ENCODE assay signal across 26 cellular contexts in genomic region chrX:2348225-2348624, GRCh38.
"Had no signal": no experiment of that assay in that cellular context is flagged by ENCODE, and none has a peak within 500 bp of the region (broad histone marks: within the 10 kb centered on the region; RNA-seq: fewer than 3 reads in every experiment).

No MANE protein-coding gene starts in this region.

- H3K27me3 ChIP-seq: left lung, pancreas, right lobe of liver, tibial nerve, uterus had no signal

- H3K4me1 ChIP-seq: left lung, pancreas, prostate gland, right lobe of liver, tibial nerve, uterus had no signal

- H3K9me3 Mint-ChIP-seq: type B pancreatic cell had no signal

- H3K27ac ChIP-seq: left lung, pancreas, prostate gland, right lobe of liver, tibial nerve, uterus had no signal

- H3K27me3 Mint-ChIP-seq: naive thymus-derived CD8-positive, alpha-beta T cell; stimulated activated memory B cell treated with anti-CD40 and anti-IgM and Interleukin-4, amounts not matched to agents 10 μg/mL and 1 μg/mL and 100 μg/mL, for 72 hours; stimulated activated naive CD8-positive, alpha-beta T cell treated with anti-CD3 and anti-CD28 coated beads, Interleukin-15, amount 100 ng/mL, for 72 hours; type B pancreatic cell had no signal

- ATAC-seq: left colon; left lung; naive thymus-derived CD8-positive, alpha-beta T cell; pancreas; right lobe of liver; stimulated activated memory B cell treated with anti-CD40 and anti-IgM and Interleukin-4, amounts not matched to agents 10 μg/mL and 1 μg/mL and 100 μg/mL, for 72 hours; stimulated activated naive CD8-positive, alpha-beta T cell treated with anti-CD3 and anti-CD28 coated beads, Interleukin-15, amount 100 ng/mL, for 72 hours had no signal

- H3K9me3 ChIP-seq: pancreas, prostate gland, right lobe of liver, tibial nerve, uterus had no signal

- H3K27ac Mint-ChIP-seq: naive thymus-derived CD8-positive, alpha-beta T cell; stimulated activated memory B cell treated with anti-CD40 and anti-IgM and Interleukin-4, amounts not matched to agents 10 μg/mL and 1 μg/mL and 100 μg/mL, for 72 hours; type B pancreatic cell had no signal

- FAIRE-seq: islet of Langerhans, kidney, pancreas had no signal

- H3K4me2 ChIP-seq: smooth muscle cell had no signal

- H3K4me3 ChIP-seq: left lung, lung, pancreas, prostate gland, right lobe of liver, smooth muscle cell, tibial nerve, uterus had no signal

- H3K4me1 Mint-ChIP-seq: stimulated activated naive CD8-positive, alpha-beta T cell treated with anti-CD3 and anti-CD28 coated beads, Interleukin-15, amount 100 ng/mL, for 72 hours had no signal

- H3K36me3 ChIP-seq: pancreas, prostate gland, right lobe of liver, uterus had no signal

- H3K4me3 Mint-ChIP-seq: naive thymus-derived CD8-positive, alpha-beta T cell; nephron; stimulated activated memory B cell treated with anti-CD40 and anti-IgM and Interleukin-4, amounts not matched to agents 10 μg/mL and 1 μg/mL and 100 μg/mL, for 72 hours; stimulated activated naive CD8-positive, alpha-beta T cell treated with anti-CD3 and anti-CD28 coated beads, Interleukin-15, amount 100 ng/mL, for 72 hours; type B pancreatic cell had no signal

- DNase-seq: hippocampal formation; kidney; left colon; left lung; mesendoderm; naive thymus-derived CD8-positive, alpha-beta T cell; nucleus accumbens; pancreas; retina; right lobe of liver; stimulated activated CD4-positive, alpha-beta T cell treated with anti-CD3 and anti-CD28 coated beads, Interleukin-1b, Interleukin-23, amount 100 ng/mL, for 48 hours; stimulated activated CD4-positive, alpha-beta T cell treated with anti-CD3 and anti-CD28 coated beads, Interleukin-2, amount 100 ng/mL, for 48 hours; stimulated activated CD4-positive, alpha-beta T cell treated with anti-CD3 and anti-CD28 coated beads, Interleukin-4, amount 100 ng/mL, for 4 hours; stimulated activated CD8-positive, alpha-beta memory T cell treated with anti-CD3 and anti-CD28 coated beads, Interleukin-4, amount 100 ng/mL, for 48 hours; stimulated activated naive CD4-positive, alpha-beta T cell treated with Interleukin-2 at 50 U/mL for 16 hours; stimulated activated naive CD8-positive, alpha-beta T cell treated with anti-CD3 and anti-CD28 coated beads, Interleukin-15, amount 100 ng/mL, for 72 hours; substantia nigra; uterus had no signal
